Comparison of ENCODE assay signal across 28 cellular contexts in genomic region chr7:54354436-54354835, GRCh38.
DNase-seq lines count a peak whose midpoint lies in the region; ATAC-seq and TF ChIP-seq lines count a peak whose summit lies in the region.
"Had no signal": no experiment of that assay in that cellular context is flagged by ENCODE, and none has a peak within 500 bp of the region (broad histone marks: within the 10 kb centered on the region; RNA-seq: fewer than 3 reads in every experiment).

No MANE protein-coding gene starts in this region.

- no peaks in the 10 kb centered on the region for H3K27me3 ChIP-seq in BE2C
- H3K27me3 ChIP-seq in PC-3 (ENCODE audit: low read length): no peaks in the 10 kb centered on the region
- H3K27me3 ChIP-seq: brain microvascular endothelial cell, tibial nerve had no signal

- CTCF ChIA-PET in PC-3 (lab: Charles Lee): no interaction called here

- H3K4me1 ChIP-seq in BE2C (no peaks in the 10 kb centered on the region), PC-3 (ENCODE audit: insufficient read depth, low read length) (no peaks in the 10 kb centered on the region)
- H3K4me1 ChIP-seq: psoas muscle, tibial nerve had no signal

- POLR2A ChIA-PET in PC-3 (lab: Charles Lee; ENCODE audit: unreplicated experiment): no interaction called here

- no peak overlapping the region for H2AFZ ChIP-seq in PC-3 (ENCODE audit: low read length)

- no peak overlapping the region for H3K4me2 ChIP-seq in PC-3 (ENCODE audit: low read length)
- H3K4me2 ChIP-seq: KMS-11 had no signal

- BruUV-seq in PC-3 (replicated peaks; lab: Mats Ljungman, UMichigan): no TSS peak

- no peak overlapping the region for H3K9ac ChIP-seq in PC-3 (ENCODE audit: low read length)
- H3K9ac ChIP-seq: KMS-11 had no signal

- intact Hi-C loops in PC-3 (cut with micrococcal nuclease): no loop called here

- 0 out of 2 replicates have a peak, but pooled peaks have one; percentile 24 for ATAC-seq in PC-3
- ATAC-seq in GM21576 (IDR thresholded peaks at IDR 0.05; ENCODE audit: unreplicated experiment): no peak
- ATAC-seq: activated naive CD4-positive, alpha-beta T cell treated with anti-CD3 and anti-CD28 coated beads, Interleukin-2, amount 50 U/mL, for 72 hours; left colon; natural killer cell treated with Interleukin-12 subunit alpha and Interleukin-12 subunit beta and Interleukin-15 and Interleukin-18, amount 100 ng/mL, for 72 hours; psoas muscle; WTC11 had no signal

- no peaks in the 10 kb centered on the region for H4K20me1 ChIP-seq in PC-3 (ENCODE audit: low read length)

- H3K4me3 ChIP-seq in BE2C (ENCODE audit: low read depth, low read length) (peak overlapping the region; percentile 41), PC-3 (ENCODE audit: low read length) (no peak overlapping the region), fibroblast of mammary gland (ENCODE audit: control insufficient read depth, low read depth, low read length) (no peak overlapping the region)
- H3K4me3 ChIP-seq: psoas muscle, tibial nerve had no signal

- DNase-seq in BE2C (peak; percentile 49), H4 (ENCODE audit: low spot score) (peak; percentile 97), PC-3 (peak; percentile 22), fibroblast of mammary gland (ENCODE audit: low read depth) (peak; percentile 28), NCI-H2029 treated with DMSO at 0.1 percent for 48 hours (lab: John Stamatoyannopoulos, UW) (no peak), retina (no peak)
- DNase-seq: activated CD4-positive, alpha-beta T cell treated with anti-CD3 and anti-CD28 coated beads, Interleukin-2, amount 10 ng/mL, durations not matched to agents 7 days and 5 days; activated effector memory CD4-positive, alpha-beta T cell treated with Interleukin-2 at 50 U/mL for 16 hours; activated T-cell treated with anti-CD3 and anti-CD28 coated beads, Interleukin-2, amount 50 U/mL, for 1 hour; amygdala; brain microvascular endothelial cell; hippocampal formation; left colon; MV-4-11; NCI-H1436 treated with DMSO at 0.1 percent for 48 hours; NCI-H2107; NCI-H446 treated with DMSO at 0.1 percent for 48 hours; NCI-H82; occipital lobe; psoas muscle; stimulated activated CD4-positive, alpha-beta T cell treated with anti-CD3 and anti-CD28 coated beads, Interleukin-15, amount 100 ng/mL, for 24 hours; stimulated activated CD4-positive, alpha-beta T cell treated with anti-CD3 and anti-CD28 coated beads, Interleukin-4, amount 100 ng/mL, for 4 hours had no signal

- no peak overlapping the region for H3K27ac ChIP-seq in PC-3 (ENCODE audit: low read length)
- H3K27ac ChIP-seq: brain microvascular endothelial cell, KMS-11, psoas muscle, tibial nerve had no signal

- H3K36me3 ChIP-seq in BE2C: no peaks in the 10 kb centered on the region
- H3K36me3 ChIP-seq in PC-3 (ENCODE audit: low read depth, low read length): no peaks in the 10 kb centered on the region
- H3K36me3 ChIP-seq: brain microvascular endothelial cell, tibial nerve had no signal

- H3K9me2 ChIP-seq in PC-3 (replicated peaks; ENCODE audit: low read length): no peaks in the 10 kb centered on the region

- H3F3A ChIP-seq in PC-3 (ENCODE audit: low read length, unreplicated experiment): no peaks in the 10 kb centered on the region

- no peaks in the 10 kb centered on the region for H3K79me2 ChIP-seq in PC-3 (ENCODE audit: low read length)

- H3K9me3 ChIP-seq in BE2C (no peaks in the 10 kb centered on the region), PC-3 (ENCODE audit: low read length) (no peaks in the 10 kb centered on the region)
- H3K9me3 ChIP-seq: psoas muscle, tibial nerve had no signal

- TF ChIP-seq CTCF in BE2C (IDR thresholded peaks at IDR 0.05; ENCODE audit: low read depth, low read length): no peak
- TF ChIP-seq CTCF in PC-3 (conservative IDR thresholded peaks at IDR 0.05; ENCODE audit: low read depth, low read length): no peak
- TF ChIP-seq CTCF in fibroblast of mammary gland (conservative IDR thresholded peaks at IDR 0.05; ENCODE audit: control insufficient read depth, insufficient read depth, low read depth, low read length): no peak

Comparison
In these comparisons a context has a peak if more than half of its experiments do, and no peak if none do; other contexts are left out.
1. DNase-seq: peak in BE2C (single experiment), H4 (single experiment), PC-3 (single experiment) and fibroblast of mammary gland (single experiment); none in NCI-H2029 treated with DMSO at 0.1 percent for 48 hours (single experiment) and retina (single experiment).